In the genomic region with DNA sequence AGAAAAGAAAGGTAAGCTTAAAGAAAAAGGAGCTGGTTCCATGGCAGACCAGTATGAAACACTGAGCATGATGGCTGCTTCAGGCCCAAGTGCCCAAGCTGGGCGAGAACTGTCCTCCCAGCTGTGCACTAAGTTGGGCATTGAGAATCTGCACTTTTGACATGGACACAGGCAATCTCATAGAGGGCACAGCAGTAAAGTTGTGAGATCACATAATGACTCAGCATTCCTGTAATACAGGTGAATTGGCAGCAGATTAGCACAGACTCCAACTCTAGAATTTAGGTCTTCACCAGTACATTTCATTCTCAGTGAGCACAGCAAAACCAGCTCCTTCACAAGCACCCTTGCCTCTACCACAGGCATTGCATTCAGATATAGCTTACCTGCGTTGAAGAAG, we compare ENCODE assay signal across 21 cellular contexts.
DNase-seq lines count a peak whose midpoint lies in the region; ATAC-seq and TF ChIP-seq lines count a peak whose summit lies in the region.
"Had no signal": no experiment of that assay in that cellular context is flagged by ENCODE, and none has a peak within 500 bp of the region (broad histone marks: within the 10 kb centered on the region; RNA-seq: fewer than 3 reads in every experiment).

No MANE protein-coding gene starts in this region.

- intact Hi-C loops in IMR-90 (cut with micrococcal nuclease) = no loop called here

- no peak overlapping the region for H2AFZ ChIP-seq in IMR-90 (replicated peaks; ENCODE audit: low read length, poor library complexity)
- H2AFZ ChIP-seq in osteoblast (ENCODE audit: low read length) = no peak overlapping the region

- dilution Hi-C loops in IMR-90 (cut with HindIII; ENCODE audit: low sequenced_read_pairs, unreplicated experiment) = no loop called here

- no peak overlapping the region for H2BK5ac ChIP-seq in IMR-90 (ENCODE audit: low read depth, low read length, poor library complexity, severe bottlenecking)

- no peaks in the 10 kb centered on the region for H3K27me3 ChIP-seq in IMR-90 (ENCODE audit: control insufficient read depth, insufficient read depth, low read length)
- H3K27me3 ChIP-seq in osteoblast (ENCODE audit: insufficient read depth, low read length) = no peaks in the 10 kb centered on the region
- H3K27me3 ChIP-seq: BLaER1 had no signal

- H3K18ac ChIP-seq in IMR-90 (ENCODE audit: low read depth, low read length) = no peak overlapping the region

- H4K5ac ChIP-seq in IMR-90 (ENCODE audit: low read depth, low read length) = no peak overlapping the region

- H3K9me3 ChIP-seq in IMR-90 (ENCODE audit: control insufficient read depth, insufficient read depth, low read length) = no peaks in the 10 kb centered on the region
- no peaks in the 10 kb centered on the region for H3K9me3 ChIP-seq in osteoblast (ENCODE audit: low read depth, low read length)
- H3K9me3 ChIP-seq: BLaER1, HAP-1 had no signal

- no peak overlapping the region for H4K91ac ChIP-seq in IMR-90 (ENCODE audit: insufficient read depth, low read depth, low read length)

- no peak overlapping the region for H3K4me2 ChIP-seq in IMR-90 (ENCODE audit: low read depth, low read length)
- H3K4me2 ChIP-seq in osteoblast (ENCODE audit: insufficient read depth, low read length) = no peak overlapping the region
- H3K4me2 ChIP-seq: BLaER1 had no signal

- WGBS in IMR-90 (ENCODE audit: extremely low coverage in 2 of 2, insufficient read length in 1 of 2), 2 experiments = 40% methylated on average over 1 of the region's 2 CpGs; no CpG with 5 or more reads in 1 of the 2 experiments

- H3K14ac ChIP-seq in IMR-90 (replicated peaks; ENCODE audit: low read depth, low read length) = no peak overlapping the region

- no peak overlapping the region for H3K9ac ChIP-seq in IMR-90 (ENCODE audit: low read depth, low read length)
- H3K9ac ChIP-seq: BLaER1 had no signal

- BruUV-seq in IMR-90 (replicated peaks; lab: Mats Ljungman, UMichigan) = no TSS peak

- CTCF ChIA-PET in IMR-90 (lab: Yijun Ruan, JAX) = no interaction called here

- H4K20me1 ChIP-seq in IMR-90 (ENCODE audit: insufficient read depth, low read length) = no peaks in the 10 kb centered on the region
- no peaks in the 10 kb centered on the region for H4K20me1 ChIP-seq in osteoblast (ENCODE audit: insufficient read depth, low read length)
- H4K20me1 ChIP-seq: BLaER1 had no signal

- POLR2A ChIA-PET in IMR-90 (lab: Charles Lee; ENCODE audit: unreplicated experiment) = no interaction called here

- no peak for TF ChIP-seq POLR2A in IMR-90 (IDR thresholded peaks at IDR 0.05; ENCODE audit: low read depth, low read length)

- ATAC-seq in IMR-90 (ENCODE audit: low read depth) = no peak
- ATAC-seq: Panc1, SK-N-SH treated with all-trans-retinoic acid at 6 μM for 48 hours had no signal

- H2AK9ac ChIP-seq in IMR-90 (replicated peaks; ENCODE audit: low read depth, low read length, poor library complexity) = no peak overlapping the region

- H2BK15ac ChIP-seq in IMR-90 (ENCODE audit: low read depth, low read length) = no peak overlapping the region

- TF ChIP-seq RAD21 in IMR-90 (IDR thresholded peaks at IDR 0.05; ENCODE audit: low read length) = no peak

- no peaks in the 10 kb centered on the region for H3K36me3 ChIP-seq in IMR-90 (ENCODE audit: control insufficient read depth, insufficient read depth, low read length)
- H3K36me3 ChIP-seq in osteoblast (ENCODE audit: insufficient read depth, low read length) = no peaks in the 10 kb centered on the region
- H3K36me3 ChIP-seq: BLaER1, HAP-1 had no signal

- in situ Hi-C loops in IMR-90 (cut with MboI; ENCODE audit: low sequenced_read_pairs) = no loop called here

- H3K27ac ChIP-seq in IMR-90 (ENCODE audit: insufficient read depth, low read length) (no peak overlapping the region), osteoblast (ENCODE audit: low read depth, low read length) (no peak overlapping the region)
- H3K27ac ChIP-seq: BLaER1 had no signal

- DNase-seq in NCI-H1417 (lab: John Stamatoyannopoulos, UW) (peak in 2 of 3 experiments; percentile 17 to 39), NCI-H1417 treated with DMSO at 0.1 percent for 48 hours (lab: John Stamatoyannopoulos, UW) (no peak), IMR-90 (no peak), epithelial cell of esophagus (ENCODE audit: low read depth) (peak; percentile 32), osteoblast (ENCODE audit: insufficient read length, low spot score, missing footprints) (peak; percentile 6), NCI-H2196 treated with DMSO at 0.1 percent for 48 hours (lab: John Stamatoyannopoulos, UW; ENCODE audit: unreplicated experiment) (no peak), A172 (ENCODE audit: low spot score) (no peak), anterior cingulate cortex (lab: John Stamatoyannopoulos, UW) (no peak)
- DNase-seq: 8988T; CD8-positive, alpha-beta memory T cell; DMS 273 treated with DMSO at 0.1 percent for 48 hours; EL; MV-4-11; NCI-H1436; NCI-H2029; NCI-H524; SHP77 treated with DMSO at 0.1 percent for 48 hours had no signal

- H2BK20ac ChIP-seq in IMR-90 (ENCODE audit: low read depth, low read length) = no peak overlapping the region

- no peak overlapping the region for H2AK5ac ChIP-seq in IMR-90 (ENCODE audit: low read depth, low read length)

- no peak overlapping the region for H3K56ac ChIP-seq in IMR-90 (ENCODE audit: extremely low read depth, insufficient read depth, low read length)

- H3K4me3 ChIP-seq in IMR-90 (ENCODE audit: insufficient read depth, low read depth, low read length) (no peak overlapping the region), epithelial cell of esophagus (ENCODE audit: low read length) (no peak overlapping the region), osteoblast (ENCODE audit: insufficient read depth, low read length) (no peak overlapping the region)
- H3K4me3 ChIP-seq: BLaER1, HAP-1 had no signal

- no peak overlapping the region for H2BK120ac ChIP-seq in IMR-90 (ENCODE audit: low read depth, low read length)

- no peaks in the 10 kb centered on the region for H3K4me1 ChIP-seq in IMR-90 (ENCODE audit: control insufficient read depth, insufficient read depth, low read length)
- no peaks in the 10 kb centered on the region for H3K4me1 ChIP-seq in osteoblast (ENCODE audit: insufficient read depth, low read length)
- H3K4me1 ChIP-seq: BLaER1, HAP-1 had no signal

- H3K9me1 ChIP-seq in IMR-90 (ENCODE audit: insufficient read depth, low read length) = no peaks in the 10 kb centered on the region

- no peak overlapping the region for H3K4ac ChIP-seq in IMR-90 (ENCODE audit: low read depth, low read length)

- H4K8ac ChIP-seq in IMR-90 (ENCODE audit: low read depth in 2 of 2, low read length in 2 of 2) = no peak overlapping the region

- H3K79me2 ChIP-seq in osteoblast (ENCODE audit: insufficient read depth, low read length) = no peaks in the 10 kb centered on the region

- no peak overlapping the region for H3K23ac ChIP-seq in IMR-90 (ENCODE audit: low read depth, low read length)

- TF ChIP-seq CTCF in IMR-90 (conservative IDR thresholded peaks at IDR 0.05; ENCODE audit: low read depth, low read length) = no peak
- no peak for TF ChIP-seq CTCF in epithelial cell of esophagus (IDR thresholded peaks at IDR 0.05; ENCODE audit: insufficient read depth, low read depth, low read length, missing control alignments)
- TF ChIP-seq CTCF in osteoblast (IDR thresholded peaks at IDR 0.05; ENCODE audit: extremely low read depth, low read depth, low read length) = no peak

- H3K79me1 ChIP-seq in IMR-90 (ENCODE audit: low read depth in 1 of 2, low read length in 2 of 2) = no peaks in the 10 kb centered on the region

TF ChIP-seq in IMR-90, 13 proteins besides CTCF, POLR2A, EP300 and RAD21:
- TF ChIP-seq NFE2L2 (IDR thresholded peaks at IDR 0.05; ENCODE audit: low read depth, low read length) (peak; percentile 41; the same call in 1 of the 2 replicates), MAZ (IDR thresholded peaks at IDR 0.05; ENCODE audit: borderline replicate concordance, low read depth, low read length) (no peak), RFX5 (IDR thresholded peaks at IDR 0.05; ENCODE audit: low read depth, low read length) (no peak)

Comparison
In these comparisons a context has a peak if more than half of its experiments do, and no peak if none do; other contexts are left out.
1. DNase-seq: peak in NCI-H1417 (2 of 3), epithelial cell of esophagus (single experiment) and osteoblast (single experiment); none in NCI-H1417 treated with DMSO at 0.1 percent for 48 hours (single experiment), IMR-90 (single experiment), NCI-H2196 treated with DMSO at 0.1 percent for 48 hours (single experiment), A172 (single experiment) and anterior cingulate cortex (0 of 58).